In genomic region chr7:78497730-78498129, GRCh38 we compare ENCODE assay signal across 24 cellular contexts.
"Had no signal": no experiment of that assay in that cellular context is flagged by ENCODE, and none has a peak within 500 bp of the region (broad histone marks: within the 10 kb centered on the region; RNA-seq: fewer than 3 reads in every experiment).

No MANE protein-coding gene starts in this region.

- H3K27me3 ChIP-seq: pancreas, sigmoid colon, spleen, suprapubic skin, tibial artery, upper lobe of right lung had no signal

- H3K4me1 ChIP-seq: left ventricle myocardium inferior, pancreas, prostate gland, sigmoid colon, spleen, suprapubic skin, upper lobe of right lung had no signal

- DNase-seq: islet precursor cell; left ventricle myocardium inferior; mesendoderm; naive thymus-derived CD4-positive, alpha-beta T cell; nucleus accumbens; pancreas; posterior cingulate gyrus; retina; right cardiac atrium; sigmoid colon; small intestine; spleen; stimulated activated CD4-positive, alpha-beta T cell treated with anti-CD3 and anti-CD28 coated beads, Interleukin-4, amount 100 ng/mL, for 24 hours; stimulated activated naive CD4-positive, alpha-beta T cell; tibial artery; trophoblast cell; upper lobe of right lung had no signal

- H3K4me3 ChIP-seq: left ventricle myocardium inferior, lung, pancreas, prostate gland, sigmoid colon, spleen, suprapubic skin, thoracic aorta, tibial artery, upper lobe of right lung had no signal

- H3K36me3 ChIP-seq: left ventricle myocardium inferior, pancreas, prostate gland, sigmoid colon, spleen, suprapubic skin, thoracic aorta, tibial artery, upper lobe of right lung had no signal

- ATAC-seq: naive thymus-derived CD4-positive, alpha-beta T cell; natural killer cell treated with Interleukin-12 subunit alpha and Interleukin-12 subunit beta and Interleukin-15 and Interleukin-18, amount 100 ng/mL, for 72 hours; pancreas; right cardiac atrium; stimulated activated effector memory CD8-positive, alpha-beta T cell treated with anti-CD3 and anti-CD28 coated beads, Interleukin-12 subunit alpha, Interleukin-12 subunit beta, amount 100 ng/mL, for 72 hours; upper lobe of right lung had no signal

- H3K9me3 ChIP-seq: left ventricle myocardium inferior, pancreas, prostate gland, sigmoid colon, spleen, suprapubic skin, thoracic aorta, tibial artery, upper lobe of right lung had no signal

- H3K27ac ChIP-seq: left ventricle myocardium inferior, pancreas, prostate gland, sigmoid colon, spleen, suprapubic skin, thoracic aorta, tibial artery, upper lobe of right lung had no signal

- FAIRE-seq: pancreas, small intestine, urothelium cell line had no signal
